In the genomic region with DNA sequence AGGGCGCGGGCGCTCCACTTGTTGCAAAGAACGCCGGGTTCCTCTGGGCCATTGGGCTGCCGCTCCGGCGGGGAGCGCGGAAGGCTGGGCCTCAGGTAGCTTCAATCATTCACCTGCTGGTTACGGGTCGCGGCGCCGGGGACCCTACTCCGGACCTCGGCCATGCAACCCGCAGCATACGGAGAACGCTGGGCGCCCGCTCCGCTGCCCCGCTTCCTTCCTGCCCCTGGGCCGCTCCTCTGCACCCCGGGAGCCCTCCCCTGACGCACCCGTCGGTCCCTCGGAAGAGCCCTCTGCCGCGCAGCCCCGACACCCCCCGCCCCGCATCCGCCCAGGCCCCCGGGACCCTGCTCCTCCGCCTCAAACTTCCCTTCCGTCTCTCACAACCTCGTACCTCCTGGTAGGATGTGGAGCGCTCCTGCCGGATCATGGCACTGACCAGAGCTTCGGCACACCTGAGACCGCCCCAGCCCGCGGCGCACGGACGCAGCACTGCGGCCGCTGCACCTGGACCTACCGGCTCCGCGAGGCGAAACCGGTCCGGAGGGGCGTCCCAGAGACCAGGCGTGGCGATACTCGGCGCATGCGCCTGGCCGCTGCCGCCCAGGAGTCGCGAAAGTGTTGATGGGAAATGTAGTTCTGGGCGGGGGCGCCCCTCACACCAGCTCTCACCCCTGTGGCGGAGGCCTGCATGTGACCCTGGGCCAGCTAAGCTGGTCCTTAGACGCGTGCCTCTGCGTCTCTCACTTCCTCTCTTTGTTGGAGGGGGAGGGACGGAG, we compare ENCODE assay signal across 8 cellular contexts. TPM values are rescaled to one million over a fixed set of nuclear protein-coding genes. Genes with fewer than 3 reads are reported as not detected.
DNase-seq lines count a peak whose midpoint lies in the region; ATAC-seq and TF ChIP-seq lines count a peak whose summit lies in the region.

A gene (minus strand): TSS at position 559 of the 779 bp plus-strand sequence. CDS start 129 bp downstream, at position 430.

- peak; percentile 91 for TF ChIP-seq POLR2A in GM19193 (IDR thresholded peaks at IDR 0.05; ENCODE audit: extremely low read depth, insufficient read depth, insufficient read length)

- CTCF ChIA-PET in BJ (lab: Yijun Ruan, JAX), result interaction anchor here (1.2 kb wide), 1 partner anchor 41 kb away, joined by 3 read pairs; no protein-coding TSS in a partner anchor

- H3K4me3 ChIP-seq in BJ (ENCODE audit: low read depth, low read length), result peak within 1 kb of the TSS; percentile 93
- peak within 1 kb of the TSS; percentile 88 for H3K4me3 ChIP-seq in coronary artery

- POLR2A ChIA-PET in BJ (lab: Charles Lee), result no interaction called here

- H3K27ac ChIP-seq in coronary artery, result peak within 1 kb of the TSS in 1 of 2 donors; percentile 36

- peaks cover 2% of the 10 kb centered on the region; the same call in 1 of the 2 replicates for H3K36me3 ChIP-seq in BJ (ENCODE audit: control insufficient read depth, insufficient read depth, low read length)

- peak; percentile 97 for ATAC-seq in HG03432 (IDR thresholded peaks at IDR 0.05; ENCODE audit: unreplicated experiment)

- H3K27me3 ChIP-seq in BJ (ENCODE audit: control insufficient read depth, insufficient read depth, low read length), result no peaks in the 10 kb centered on the region

- TF ChIP-seq CTCF in BJ (IDR thresholded peaks at IDR 0.05; ENCODE audit: insufficient read depth, low read depth, low read length) (no peak), coronary artery (IDR thresholded peaks at IDR 0.05) (no peak)

- peak; percentile 14 for DNase-seq in BJ (ENCODE audit: low read depth)
- DNase-seq in NCI-H526 (lab: John Stamatoyannopoulos, UW), result peak; percentile 31 to 91
- DNase-seq in activated CD4-positive, alpha-beta T cell treated with anti-CD3 and anti-CD28 coated beads for 48 hours, result peak; percentile 92
- peak; percentile 91 for DNase-seq in coronary artery (ENCODE audit: low spot score)
- peak; percentile 97 for DNase-seq in left kidney (ENCODE audit: low read depth, low spot score)
- peak; percentile 85 to 89 for DNase-seq in stimulated activated CD4-positive, alpha-beta T cell treated with anti-CD3 and anti-CD28 coated beads, Interleukin-2, amount 100 ng/mL, for 24 hours

RNA-seq across cellular contexts. Expression of the gene that starts here (rescaled TPM):
- polyA plus RNA-seq in BJ (2011; rRNA removed), result 8.3 and 12.7 TPM in 2 replicates
- 4.4 and 8.7 TPM in 2 replicates for polyA minus RNA-seq in BJ (2011; rRNA and poly(A)+ RNA removed)

Comparison
In these comparisons a context has a peak if more than half of its experiments do, and no peak if none do; other contexts are left out.
1. DNase-seq: peak in every context shown above with its lines; median percentile 97 in left kidney; 92 in activated CD4-positive, alpha-beta T cell treated with anti-CD3 and anti-CD28 coated beads for 48 hours; 91 in coronary artery; 87 in stimulated activated CD4-positive, alpha-beta T cell treated with anti-CD3 and anti-CD28 coated beads, Interleukin-2, amount 100 ng/mL, for 24 hours; 61 in NCI-H526; 14 in BJ.